Comparison of ENCODE assay signal across 8 cellular contexts in the genomic region with DNA sequence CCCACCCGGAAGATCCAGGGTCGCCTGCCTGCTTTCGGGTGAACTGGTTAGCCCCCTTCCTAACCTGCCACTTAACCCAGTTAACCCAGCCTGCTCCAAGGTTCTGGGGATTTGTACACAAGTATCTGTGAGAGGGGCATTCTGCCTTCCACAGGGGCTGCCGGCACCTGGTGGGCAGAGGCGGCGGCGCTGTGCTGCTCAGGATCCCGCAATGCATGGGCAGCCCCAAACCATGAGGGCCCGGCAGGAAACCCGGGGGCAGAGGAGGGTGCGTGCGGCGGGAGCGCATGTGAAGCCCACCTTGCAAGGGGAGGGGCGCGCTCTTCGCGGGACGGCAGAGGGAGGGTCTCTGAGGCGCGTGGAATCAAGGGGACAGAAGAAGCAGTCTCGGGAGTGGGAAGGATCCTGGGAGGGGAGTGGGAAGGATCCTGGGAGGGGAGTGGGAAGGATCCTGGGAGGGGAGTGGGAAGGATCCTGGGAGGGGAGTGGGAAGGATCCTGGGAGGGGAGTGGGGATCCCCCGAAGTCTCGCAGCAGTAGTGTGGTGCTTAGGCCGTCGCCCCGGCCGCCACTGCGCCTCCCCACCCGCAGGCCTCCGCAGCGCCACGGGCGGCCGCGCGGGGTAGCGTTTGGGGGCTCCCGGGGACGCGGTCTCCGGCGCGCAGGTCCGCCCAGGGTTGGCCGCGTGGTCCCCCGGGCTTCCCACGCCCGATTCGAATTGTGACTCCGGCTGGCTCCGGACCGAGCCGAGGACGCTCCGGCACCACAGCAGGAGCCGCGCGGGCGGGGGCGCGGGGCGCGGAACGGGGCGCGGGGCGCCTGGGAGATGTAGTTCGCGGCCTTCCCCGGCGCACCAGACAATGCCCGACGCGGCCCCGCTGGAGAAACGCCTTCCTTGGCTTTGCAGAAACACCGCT. TPM values are rescaled to one million over a fixed set of nuclear protein-coding genes. Genes with fewer than 3 reads are reported as not detected.
A peak's percentile ranks its signal among the peaks of the same experiment; 100 is the strongest.
DNase-seq lines count a peak whose midpoint lies in the region; ATAC-seq, FAIRE-seq and TF ChIP-seq lines count a peak whose summit lies in the region.

No MANE protein-coding gene starts in this region.

- no peaks in the 10 kb centered on the region for H3K9me3 ChIP-seq in kidney (ENCODE audit: control insufficient read depth in 1 of 2, low read length in 2 of 2)
- H3K9me3 ChIP-seq in spleen, result no peaks in the 10 kb centered on the region

- H3K36me3 Mint-ChIP-seq in CD14-positive monocyte (peaks cover 0 to 6% of the 10 kb centered on the region in 2 donors), activated B cell treated with CpG ODN at 0.5 μM for 24 hours (ENCODE audit: low read depth) (no peaks in the 10 kb centered on the region)

- H3K36me3 ChIP-seq in kidney (ENCODE audit: control insufficient read depth in 1 of 2, insufficient read depth in 2 of 2, low read length in 2 of 2), result no peaks in the 10 kb centered on the region
- no peaks in the 10 kb centered on the region for H3K36me3 ChIP-seq in spleen

- intact Hi-C loops in CD14-positive monocyte (cut with micrococcal nuclease) (loop anchor here in 1 of 2 donors (5.0 kb wide), 1 partner anchor 42 kb away; no protein-coding TSS in a partner anchor), activated B cell treated with CpG ODN at 0.5 μM for 24 hours (cut with micrococcal nuclease) (loop anchor here (1.0 to 5.0 kb wide), 5 partner anchors 16 to 113 kb away; a partner anchor contains a TSS), kidney (cut with DNase I) (no loop called here), spleen (cut with DNase I; ENCODE audit: low total_unique reads) (no loop called here)

- peak overlapping the region in 3 of 7 donors; percentile 18 to 57 (median 33) for H3K27ac Mint-ChIP-seq in CD14-positive monocyte
- H3K27ac Mint-ChIP-seq in activated B cell treated with CpG ODN at 0.5 μM for 24 hours, result no peak overlapping the region

- H3K27me3 ChIP-seq in spleen (replicated peaks in 1 of 7), result peaks cover 0 to 53% (median 20%) of the 10 kb centered on the region in 7 donors

- DNase-seq in CD14-positive monocyte (ENCODE audit: low spot score) (no peak), GM20000 (ENCODE audit: low spot score) (peak; percentile 92), NB4 (ENCODE audit: low read depth) (peak; percentile 78), activated B cell treated with CpG ODN at 0.5 μM for 24 hours (peak; percentile 65), kidney (peak; percentile 91), spleen (peak; percentile 89)
- peak; percentile 56 for DNase-seq in central memory CD4-positive, alpha-beta T cell

- H3K4me3 Mint-ChIP-seq in CD14-positive monocyte (peak overlapping the region; percentile 49 to 79), activated B cell treated with CpG ODN at 0.5 μM for 24 hours (peak overlapping the region; percentile 68)

- TF ChIP-seq POLR2A in NB4 (IDR thresholded peaks at IDR 0.05; ENCODE audit: extremely low read depth, insufficient read length) (peak; percentile 42), spleen (IDR thresholded peaks at IDR 0.05) (no peak)

- peak overlapping the region in 1 of 2 donors; percentile 22 for H3K9ac ChIP-seq in kidney (ENCODE audit: low read length in 2 of 2)

- POLR2A ChIA-PET in activated B cell treated with CpG ODN at 0.5 μM for 24 hours (lab: Charles Lee), result interaction anchor here (0.8 to 1.0 kb wide), 2 partner anchors 8 to 16 kb away, joined by 5 read pairs; no protein-coding TSS in a partner anchor

- H3K4me1 Mint-ChIP-seq in CD14-positive monocyte, result peaks cover 32% of the 10 kb centered on the region
- peaks cover 14% of the 10 kb centered on the region for H3K4me1 Mint-ChIP-seq in activated B cell treated with CpG ODN at 0.5 μM for 24 hours

- ATAC-seq in activated B cell treated with CpG ODN at 0.5 μM for 24 hours (ENCODE audit: low read depth) (peak; percentile 80), HG03025 (IDR thresholded peaks at IDR 0.05; ENCODE audit: low FRiP score, unreplicated experiment) (no peak)

- TF ChIP-seq CTCF in CD14-positive monocyte (IDR thresholded peaks at IDR 0.05) (peak; percentile 98), GM20000 (IDR thresholded peaks at IDR 0.05; ENCODE audit: extremely low read depth, missing control alignments) (peak; percentile 81), NB4 (IDR thresholded peaks at IDR 0.05; ENCODE audit: low read depth, low read length) (peak; percentile 43), activated B cell treated with CpG ODN at 0.5 μM for 24 hours (IDR thresholded peaks at IDR 0.05) (no peak), kidney (IDR thresholded peaks at IDR 0.05; ENCODE audit: borderline replicate concordance, extremely low read depth, insufficient read depth) (peak; percentile 39), spleen (IDR thresholded peaks at IDR 0.05 in 8 of 11, conservative IDR thresholded peaks at IDR 0.05 in 3 of 11) (peak in 10 of 11 experiments; percentile 19 to 91 (median 77))

- peak overlapping the region; percentile 48 for H3K4me3 ChIP-seq in NB4 (ENCODE audit: low read depth, low read length)
- H3K4me3 ChIP-seq in kidney (ENCODE audit: low read length in 2 of 2), result peak overlapping the region in 1 of 2 donors; percentile 39
- H3K4me3 ChIP-seq in spleen, result peak overlapping the region; percentile 44 to 81 (median 52)

- no peak overlapping the region for H3K27ac ChIP-seq in kidney (ENCODE audit: low read depth in 2 of 2, low read length in 2 of 2)
- H3K27ac ChIP-seq in spleen, result peak overlapping the region in 5 of 8 donors; percentile 21 to 71 (median 43)

- CTCF ChIA-PET in activated B cell treated with CpG ODN at 0.5 μM for 24 hours (lab: Charles Lee), result interaction anchor here (0.7 to 1.1 kb wide), 3 partner anchors 8 to 75 kb away, joined by 3 to 4 read pairs (median 3); no protein-coding TSS in a partner anchor

- FAIRE-seq in kidney (lab: Jason Lieb, UNC), result no peak

- H3K27me3 Mint-ChIP-seq in CD14-positive monocyte (ENCODE audit: low read depth in 3 of 3) (peaks cover 41 to 56% (median 56%) of the 10 kb centered on the region in 3 donors), activated B cell treated with CpG ODN at 0.5 μM for 24 hours (peaks cover 12% of the 10 kb centered on the region)

- peaks cover 0 to 9% of the 10 kb centered on the region in 2 donors for H3K4me1 ChIP-seq in kidney (ENCODE audit: control insufficient read depth in 1 of 2, insufficient read depth in 1 of 2, low read depth in 1 of 2, low read length in 2 of 2)
- peaks cover 11 to 51% (median 38%) of the 10 kb centered on the region in 6 donors for H3K4me1 ChIP-seq in spleen

- H3K9me3 Mint-ChIP-seq in CD14-positive monocyte (peaks cover 0 to 5% (median 0%) of the 10 kb centered on the region in 7 donors), activated B cell treated with CpG ODN at 0.5 μM for 24 hours (no peaks in the 10 kb centered on the region)

- WGBS in spleen, 5 donors, result 5 to 11% (median 7%) methylated on average over 53 to 79 of the region's 79 CpGs

RNA-seq across cellular contexts. Expression of a gene that starts 4.9 kb away (rescaled TPM):
- polyA plus RNA-seq in CD14-positive monocyte, result 1 to 10 TPM in 1 of 2 donors, under 1 TPM in 1; 0.91 to 2.0 TPM
- total RNA-seq in activated B cell treated with CpG ODN at 0.5 μM for 24 hours, result 115 and 119 TPM in 2 replicates
- total RNA-seq in kidney, result 112 TPM
- 30.4 TPM for polyA plus RNA-seq in kidney (ENCODE audit: insufficient read depth, low read depth, low replicate concordance)
- total RNA-seq in spleen, result 100 to 1,000 TPM in 3 of 7 donors, 10 to 100 TPM in 4; 63.7 to 128 (median 82.6) TPM
- polyA plus RNA-seq in spleen, result 10 to 100 TPM; 33.0 to 83.1 (median 52.6) TPM

RNA-seq across cellular contexts. Expression of a gene that starts 16.4 kb away (rescaled TPM):
- polyA plus RNA-seq in CD14-positive monocyte (under 1 TPM; 0.52 to 0.57 TPM), kidney (ENCODE audit: insufficient read depth, low read depth, low replicate concordance) (1.5 TPM), spleen (under 1 TPM; 0.33 to 0.59 (median 0.54) TPM)
- total RNA-seq in activated B cell treated with CpG ODN at 0.5 μM for 24 hours (2.8 and 5.7 TPM in 2 replicates), kidney (3.3 TPM), spleen (1 to 10 TPM in 5 of 7 donors, under 1 TPM in 2; 0.33 to 5.3 (median 1.8) TPM)

RNA-seq across cellular contexts. Expression of a gene that starts 59.9 kb away (rescaled TPM):
- polyA plus RNA-seq in CD14-positive monocyte (1 to 10 TPM; 2.1 to 3.3 TPM), kidney (ENCODE audit: insufficient read depth, low read depth, low replicate concordance) (338 TPM), spleen (100 to 1,000 TPM in 2 of 3 donors, 10 to 100 TPM in 1; 97.7 to 181 (median 123) TPM)
- total RNA-seq in activated B cell treated with CpG ODN at 0.5 μM for 24 hours (2.9 and 3.0 TPM in 2 replicates), kidney (357 TPM), spleen (100 to 1,000 TPM in 4 of 7 donors, 10 to 100 TPM in 3; 68.6 to 138 (median 100) TPM)

Comparison
In these comparisons a context has a peak if more than half of its experiments do, and no peak if none do; other contexts are left out.
1. H3K27ac ChIP-seq: peak in spleen (5 of 8); none in kidney (0 of 2).
2. RNA of a gene that starts 59.9 kb away (total RNA-seq): 357 TPM in kidney (single experiment) and 68.6 to 138 TPM in spleen; 2.9 to 3.0 TPM in activated B cell treated with CpG ODN at 0.5 μM for 24 hours; every median in the first group is over 10 times any median in the second.